Comparison of ENCODE assay signal across 33 cellular contexts in the genomic region with DNA sequence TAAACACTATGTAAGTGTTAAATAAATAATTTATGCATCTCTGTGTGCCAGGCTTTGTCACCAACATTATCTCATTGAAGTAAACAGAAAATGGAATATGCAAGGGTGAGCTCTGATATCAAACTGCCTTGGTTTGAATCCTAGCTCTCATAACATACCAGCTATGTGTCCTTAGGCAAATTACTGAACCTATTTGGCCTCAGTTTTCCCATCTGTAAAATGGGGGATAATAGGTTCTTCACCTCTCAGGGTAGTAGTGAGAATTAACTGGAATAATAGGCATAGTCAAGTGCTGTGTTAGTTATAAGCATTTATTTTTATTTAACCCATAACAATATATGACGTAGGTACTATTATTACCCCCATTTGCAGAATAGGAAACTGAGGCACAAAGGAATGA.
"Had no signal": no experiment of that assay in that cellular context is flagged by ENCODE, and none has a peak within 500 bp of the region (broad histone marks: within the 10 kb centered on the region; RNA-seq: fewer than 3 reads in every experiment).

No MANE protein-coding gene starts in this region.

- H3K27me3 ChIP-seq: adrenal gland, ascending aorta, body of pancreas, brain microvascular endothelial cell, breast epithelium, cardiac muscle cell had no signal

- ATAC-seq: activated naive CD4-positive, alpha-beta T cell treated with anti-CD3 and anti-CD28 coated beads, Interleukin-2, amount 50 U/mL, for 72 hours; activated naive CD8-positive, alpha-beta T cell treated with anti-CD3 and anti-CD28 coated beads, Interleukin-2, amount 50 U/mL, for 24 hours; activated T-cell treated with anti-CD3 and anti-CD28 coated beads, Interleukin-2, amount 50 U/mL, for 4 hours; activated T-cell treated with anti-CD3 and anti-CD28 coated beads, Interleukin-2, amount 50 U/mL, for 72 hours; activated T-helper 17 cell treated with anti-CD3 and anti-CD28 coated beads, Interleukin-2, amount 50 U/mL, for 72 hours; body of pancreas had no signal

- H3K9me3 ChIP-seq: adrenal gland, ascending aorta, body of pancreas, breast epithelium had no signal

- H3K4me3 ChIP-seq: adrenal gland, ascending aorta, body of pancreas, breast epithelium, cardiac muscle cell had no signal

- H3K27ac ChIP-seq: adrenal gland, ascending aorta, body of pancreas, brain microvascular endothelial cell, breast epithelium, cardiac muscle cell had no signal

- DNase-seq: activated effector memory CD4-positive, alpha-beta T cell treated with anti-CD3 and anti-CD28 coated beads, Interleukin-2, amount 50 U/mL, for 16 hours; activated effector memory CD4-positive, alpha-beta T cell treated with Interleukin-2 at 50 U/mL for 16 hours; activated gamma-delta T cell; activated gamma-delta T cell treated with Interleukin-2 at 50 U/mL for 16 hours; activated naive CD4-positive, alpha-beta T cell; activated naive CD4-positive, alpha-beta T cell treated with anti-CD3 and anti-CD28 coated beads for 36 hours; activated naive CD4-positive, alpha-beta T cell treated with anti-CD3 and anti-CD28 coated beads, Interleukin-2, amount 10 ng/mL, durations not matched to agents 7 days and 5 days; activated naive CD4-positive, alpha-beta T cell treated with anti-CD3 and anti-CD28 coated beads, Interleukin-2, amount 50 U/mL, for 16 hours; activated naive CD4-positive, alpha-beta T cell treated with Interleukin-2 at 50 U/mL for 16 hours; activated naive CD8-positive, alpha-beta T cell treated with anti-CD3 and anti-CD28 coated beads for 36 hours; activated naive CD8-positive, alpha-beta T cell treated with anti-CD3 and anti-CD28 coated beads, Interleukin-2, amount 10 ng/mL, durations not matched to agents 7 days and 5 days; activated naive CD8-positive, alpha-beta T cell treated with anti-CD3 and anti-CD28 coated beads, Interleukin-2, amount 50 U/mL, for 24 hours; activated T-cell treated with anti-CD3 and anti-CD28 coated beads, Interleukin-2, amount 50 U/mL, for 24 hours; activated T-cell treated with anti-CD3 and anti-CD28 coated beads, Interleukin-2, amount 50 U/mL, for 4 hours; activated T-cell treated with anti-CD3 and anti-CD28 coated beads, Interleukin-2, amount 50 U/mL, for 48 hours; activated T-cell treated with anti-CD3 and anti-CD28 coated beads, Interleukin-2, amount 50 U/mL, for 72 hours; adrenal gland; amniotic stem cell; amygdala; anterior cingulate cortex; aorta; body of pancreas; brain microvascular endothelial cell; caudate nucleus; central memory CD4-positive, alpha-beta T cell; cerebellar nuclear complex had no signal

- FAIRE-seq: astrocyte, bronchial epithelial cell had no signal

- H3K4me1 ChIP-seq: adrenal gland, ascending aorta, body of pancreas, breast epithelium had no signal

- H3K36me3 ChIP-seq: adrenal gland, ascending aorta, brain microvascular endothelial cell, breast epithelium, cardiac muscle cell had no signal
